8 cellular contexts compared by ENCODE assay signal in genomic region chr20:30585244-30585796, GRCh38.
DNase-seq lines count a peak whose midpoint lies in the region; ATAC-seq and TF ChIP-seq lines count a peak whose summit lies in the region.
"Not testable (repeated sequence)": the region's sequence is repeated elsewhere in the genome, so short reads cannot be mapped to it uniquely, and the experiment has no call there.

No MANE protein-coding gene starts in this region.

- H3K4me3 ChIP-seq in left ventricle myocardium inferior = peak overlapping the region; percentile 65
- not testable (repeated sequence) for H3K4me3 ChIP-seq in mucosa of descending colon

- H3K4me1 ChIP-seq in left ventricle myocardium inferior; mucosa of descending colon (ENCODE audit: low read depth): not testable (repeated sequence)

- peaks cover 47% of the 10 kb centered on the region for H3K27me3 ChIP-seq in left ventricle myocardium inferior (ENCODE audit: low read depth)

- not testable (repeated sequence) for H3K4me1 Mint-ChIP-seq in dendritic cell treated with granulocyte-macrophage colony-stimulating factor and Interleukin-4, amounts not matched to agents 40 ng/mL and 50 ng/mL, for 4 days (ENCODE audit: low read depth)

- H3K27ac Mint-ChIP-seq in dendritic cell treated with granulocyte-macrophage colony-stimulating factor and Interleukin-4, amounts not matched to agents 40 ng/mL and 50 ng/mL, for 4 days = not testable (repeated sequence)

- H3K9me3 Mint-ChIP-seq in dendritic cell treated with granulocyte-macrophage colony-stimulating factor and Interleukin-4, amounts not matched to agents 40 ng/mL and 50 ng/mL, for 4 days = not testable (repeated sequence)

- not testable (repeated sequence) for H3K36me3 ChIP-seq in left ventricle myocardium inferior; mucosa of descending colon (ENCODE audit: low read depth)

- H3K27me3 Mint-ChIP-seq in dendritic cell treated with granulocyte-macrophage colony-stimulating factor and Interleukin-4, amounts not matched to agents 40 ng/mL and 50 ng/mL, for 4 days = peaks cover 15% of the 10 kb centered on the region

- DNase-seq in AG08395 (ENCODE audit: low spot score) (peak; percentile 19), HUDEP-2 (lab: John Stamatoyannopoulos, UW; ENCODE audit: unreplicated experiment in 76 of 76) (peak in 43 of 76 experiments; percentile 1 to 64 (median 35)), OCI-M1 (lab: John Stamatoyannopoulos, UW) (peak; percentile 69), activated T-cell treated with anti-CD3 and anti-CD28 coated beads for 24 hours (ENCODE audit: low read depth) (peak; percentile 25), left ventricle myocardium inferior (peak; percentile 53), mucosa of descending colon (peak; percentile 37 to 88 (median 70))
- peak; percentile 51 for DNase-seq in stimulated activated CD4-positive, alpha-beta T cell treated with anti-CD3 and anti-CD28 coated beads, Interleukin-1b, Interleukin-23, amount 100 ng/mL, for 48 hours

- not testable (repeated sequence) for H3K36me3 Mint-ChIP-seq in dendritic cell treated with granulocyte-macrophage colony-stimulating factor and Interleukin-4, amounts not matched to agents 40 ng/mL and 50 ng/mL, for 4 days (ENCODE audit: low read depth)

- not testable (repeated sequence) for H3K27ac ChIP-seq in left ventricle myocardium inferior (replicated peaks)

- ATAC-seq in mucosa of descending colon = peak; percentile 100

- not testable (repeated sequence) for H3K9me3 ChIP-seq in left ventricle myocardium inferior (replicated peaks); mucosa of descending colon

- intact Hi-C loops in dendritic cell treated with granulocyte-macrophage colony-stimulating factor and Interleukin-4, amounts not matched to agents 40 ng/mL and 50 ng/mL, for 4 days (cut with micrococcal nuclease); left ventricle myocardium inferior (cut with micrococcal nuclease); mucosa of descending colon (cut with DNase I, micrococcal nuclease): not testable (repeated sequence)

- H3K4me3 Mint-ChIP-seq in dendritic cell treated with granulocyte-macrophage colony-stimulating factor and Interleukin-4, amounts not matched to agents 40 ng/mL and 50 ng/mL, for 4 days = peak overlapping the region; percentile 52

- TF ChIP-seq CTCF in left ventricle myocardium inferior (IDR thresholded peaks at IDR 0.05; ENCODE audit: borderline replicate concordance) (peak; percentile 56), mucosa of descending colon (IDR thresholded peaks at IDR 0.05) (peak; percentile 42)

Comparison
In these comparisons a context has a peak if more than half of its experiments do, and no peak if none do; other contexts are left out.
1. DNase-seq: peak in every context shown above with its lines; median percentile 70 in mucosa of descending colon; 69 in OCI-M1; 53 in left ventricle myocardium inferior; 51 in stimulated activated CD4-positive, alpha-beta T cell treated with anti-CD3 and anti-CD28 coated beads, Interleukin-1b, Interleukin-23, amount 100 ng/mL, for 48 hours; 35 in HUDEP-2; 25 in activated T-cell treated with anti-CD3 and anti-CD28 coated beads for 24 hours; 19 in AG08395.